Comparison of ENCODE assay signal across 28 cellular contexts in genomic region chr16:31440511-31441184, GRCh38. TPM values are rescaled to one million over a fixed set of nuclear protein-coding genes. Genes with fewer than 3 reads are reported as not detected.
A peak's percentile ranks its signal among the peaks of the same experiment; 100 is the strongest.
DNase-seq lines count a peak whose midpoint lies in the region; ATAC-seq and TF ChIP-seq lines count a peak whose summit lies in the region.
"Had no signal": no experiment of that assay in that cellular context is flagged by ENCODE, and none has a peak within 500 bp of the region (broad histone marks: within the 10 kb centered on the region; RNA-seq: fewer than 3 reads in every experiment).

No MANE protein-coding gene starts in this region.

- TF ChIP-seq CTCF in HEK293 (tag by site-specific recombination; IDR thresholded peaks at IDR 0.05), result no peak
- no peak for TF ChIP-seq CTCF in dorsolateral prefrontal cortex (IDR thresholded peaks at IDR 0.05 in 54 of 56, conservative IDR thresholded peaks at IDR 0.05 in 2 of 56; ENCODE audit: low read depth in 1 of 56, partially characterized antibody in 56 of 56)
- no peak for TF ChIP-seq CTCF in neural crest cell (conservative IDR thresholded peaks at IDR 0.05)

- H3K27me3 ChIP-seq in dorsolateral prefrontal cortex, result no peaks in the 10 kb centered on the region
- H3K27me3 ChIP-seq: pancreas had no signal

- no peaks in the 10 kb centered on the region for H3K36me3 ChIP-seq in HEK293 (ENCODE audit: control insufficient read depth in 2 of 2, insufficient read depth in 1 of 2, low read length in 2 of 2)
- H3K36me3 ChIP-seq: HAP-1, pancreas had no signal

- peaks cover 6% of the 10 kb centered on the region for H3K27me3 Mint-ChIP-seq in neural crest cell (ENCODE audit: low read depth)
- H3K27me3 Mint-ChIP-seq: activated CD4-positive, alpha-beta memory T cell treated with anti-CD3 and anti-CD28 coated beads for 36 hours; stimulated activated memory B cell treated with anti-CD40 and anti-IgM and Interleukin-4, amounts not matched to agents 10 μg/mL and 1 μg/mL and 100 μg/mL, for 72 hours had no signal

- peak; percentile 47 for DNase-seq in Ammon's horn (ENCODE audit: low spot score)
- peak in 2 of 10 donors; percentile 6 to 11 for DNase-seq in dorsolateral prefrontal cortex
- DNase-seq in neural crest cell (ENCODE audit: low read depth, low spot score), result no peak
- no peak for DNase-seq in NCI-H82 treated with DMSO at 0.1 percent for 48 hours (lab: John Stamatoyannopoulos, UW; ENCODE audit: unreplicated experiment)
- DNase-seq in cerebellar nuclear complex (lab: John Stamatoyannopoulos, UW), result no peak
- DNase-seq: activated CD4-positive, alpha-beta memory T cell treated with anti-CD3 and anti-CD28 coated beads for 36 hours; activated gamma-delta T cell; CD4-positive, CD25-positive, alpha-beta regulatory T cell; DMS153; GDM1; KBM-7; mesenchymal stem cell; MM.1S; naive B cell; NCI-H1436 treated with DMSO at 0.1 percent for 48 hours; NCI-H2171; NCI-H526; RPMI8226; stimulated activated CD4-positive, alpha-beta T cell treated with anti-CD3 and anti-CD28 coated beads, Interleukin-2, amount 100 ng/mL, for 24 hours; T1000 had no signal

- no peaks in the 10 kb centered on the region for H3K4me1 ChIP-seq in HEK293 (ENCODE audit: control insufficient read depth, insufficient read depth, low read length)
- H3K4me1 ChIP-seq: pancreas had no signal

- peaks cover 6% of the 10 kb centered on the region for H3K4me1 Mint-ChIP-seq in neural crest cell

- no peaks in the 10 kb centered on the region for H3K9me3 ChIP-seq in HEK293 (ENCODE audit: control insufficient read depth, insufficient read depth, low read depth, low read length)
- H3K9me3 ChIP-seq: HAP-1, pancreas had no signal

- ATAC-seq in HG03442 (IDR thresholded peaks at IDR 0.05; ENCODE audit: unreplicated experiment) (no peak), GM21390 (IDR thresholded peaks at IDR 0.05; ENCODE audit: unreplicated experiment) (no peak)
- ATAC-seq: pancreas; stimulated activated memory B cell treated with anti-CD40 and anti-IgM and Interleukin-4, amounts not matched to agents 10 μg/mL and 1 μg/mL and 100 μg/mL, for 72 hours had no signal

- H3K27ac ChIP-seq in HEK293 (ENCODE audit: extremely low read depth, low read depth, low read length), result no peak overlapping the region
- H3K27ac ChIP-seq in dorsolateral prefrontal cortex, result peak overlapping the region in 40 of 59 donors; percentile 2 to 73 (median 46)
- H3K27ac ChIP-seq: pancreas had no signal

- no peaks in the 10 kb centered on the region for H3K36me3 Mint-ChIP-seq in neural crest cell (ENCODE audit: low read depth)
- H3K36me3 Mint-ChIP-seq: activated CD4-positive, alpha-beta memory T cell treated with anti-CD3 and anti-CD28 coated beads for 36 hours; CD4-positive, CD25-positive, alpha-beta regulatory T cell; naive B cell; stimulated activated memory B cell treated with anti-CD40 and anti-IgM and Interleukin-4, amounts not matched to agents 10 μg/mL and 1 μg/mL and 100 μg/mL, for 72 hours had no signal

- no peaks in the 10 kb centered on the region for H3K9me3 Mint-ChIP-seq in neural crest cell
- H3K9me3 Mint-ChIP-seq: activated CD4-positive, alpha-beta memory T cell treated with anti-CD3 and anti-CD28 coated beads for 36 hours; CD4-positive, CD25-positive, alpha-beta regulatory T cell; naive B cell; stimulated activated memory B cell treated with anti-CD40 and anti-IgM and Interleukin-4, amounts not matched to agents 10 μg/mL and 1 μg/mL and 100 μg/mL, for 72 hours had no signal

- POLR2A ChIA-PET in HEK293 (lab: Yijun Ruan, JAX), result interaction anchor here (0.6 to 1.1 kb wide), 2 partner anchors 323 to 513 kb away, joined by 3 read pairs; partner anchors contain the start of gene KAT8

- H3K27ac Mint-ChIP-seq in neural crest cell (ENCODE audit: unreplicated experiment), result no peak overlapping the region
- H3K27ac Mint-ChIP-seq: activated CD4-positive, alpha-beta memory T cell treated with anti-CD3 and anti-CD28 coated beads for 36 hours; CD4-positive, CD25-positive, alpha-beta regulatory T cell; naive B cell; stimulated activated memory B cell treated with anti-CD40 and anti-IgM and Interleukin-4, amounts not matched to agents 10 μg/mL and 1 μg/mL and 100 μg/mL, for 72 hours had no signal

- H3K4me3 ChIP-seq in HEK293 (ENCODE audit: low read depth, low read length) (no peak overlapping the region), dorsolateral prefrontal cortex (no peak overlapping the region)
- H3K4me3 ChIP-seq: HAP-1, pancreas had no signal

- CTCF ChIA-PET in HEK293 (lab: Yijun Ruan, JAX), result interaction anchor here (0.6 to 1.5 kb wide), 5 partner anchors 11 to 455 kb away, joined by 3 to 6 read pairs (median 3); partner anchors contain the start of gene HSD3B7

- H3K4me3 Mint-ChIP-seq in neural crest cell, result peak overlapping the region; percentile 24
- H3K4me3 Mint-ChIP-seq: stimulated activated memory B cell treated with anti-CD40 and anti-IgM and Interleukin-4, amounts not matched to agents 10 μg/mL and 1 μg/mL and 100 μg/mL, for 72 hours had no signal

- intact Hi-C loops in dorsolateral prefrontal cortex (cut with DNase I), result loop anchor here in 1 of 2 donors (5.0 to 10.0 kb wide), 3 partner anchors 258 to 346 kb away; partner anchors contain the start of genes FUS and VKORC1

TF ChIP-seq in HEK293, 187 proteins besides CTCF, POLR2A, EP300 and RAD21:
- no peak for TF ChIP-seq ZNF223 (tag by site-specific recombination; IDR thresholded peaks at IDR 0.05)
- TF ChIP-seq ZNF280C (tag by site-specific recombination; IDR thresholded peaks at IDR 0.05), result no peak
- TF ChIP-seq ZNF626 (tag by site-specific recombination; IDR thresholded peaks at IDR 0.05), result no peak
- TF ChIP-seq ZBTB17 (tag by site-specific recombination; IDR thresholded peaks at IDR 0.05), result peak; percentile 80
- no peak for TF ChIP-seq YY2 (tag by site-specific recombination; IDR thresholded peaks at IDR 0.05)
- TF ChIP-seq INSM2 (tag by site-specific recombination; IDR thresholded peaks at IDR 0.05), result no peak
- no peak for TF ChIP-seq PRDM6 (tag by site-specific recombination; IDR thresholded peaks at IDR 0.05)

RNA-seq across cellular contexts. Expression of gene ZNF843, which starts 1.9 kb away (rescaled TPM):
- total RNA-seq in dorsolateral prefrontal cortex (1 to 10 TPM; 1.2 to 5.3 (median 2.9) TPM), neural crest cell (0.91 and 1.0 TPM in 2 replicates)
- total RNA-seq: HT-29 had no signal

RNA-seq across cellular contexts. Expression of gene COX6A2, which starts 12.5 kb away (rescaled TPM):
- total RNA-seq in dorsolateral prefrontal cortex (1 to 10 TPM in 10 of 120 experiments, not detected in 110; 1.2 to 2.2 (median 1.5) TPM), neural crest cell (not detected in 2 replicates)
- total RNA-seq: activated CD4-positive, alpha-beta memory T cell treated with anti-CD3 and anti-CD28 coated beads for 36 hours; bronchial epithelial cell; CD4-positive, CD25-positive, alpha-beta regulatory T cell; HT-29 had no signal

RNA-seq across cellular contexts. Expression of gene ARMC5, which starts 18.7 kb away (rescaled TPM):
- total RNA-seq in dorsolateral prefrontal cortex, result 10 to 100 TPM; 10.4 to 21.8 (median 15.2) TPM
- total RNA-seq in neural crest cell, result 11.8 and 12.3 TPM in 2 replicates

RNA-seq across cellular contexts. Expression of gene TGFB1I1, which starts 31.3 kb away (rescaled TPM):
- total RNA-seq in dorsolateral prefrontal cortex (10 to 100 TPM in 12 of 120 experiments, 1 to 10 TPM in 108; 1.7 to 19.5 (median 4.9) TPM), neural crest cell (7.2 and 8.8 TPM in 2 replicates)

RNA-seq across cellular contexts. Expression of gene SLC5A2, which starts 42.3 kb away (rescaled TPM):
- total RNA-seq in dorsolateral prefrontal cortex (1 to 10 TPM in 5 of 120 experiments, under 1 TPM in 48, not detected in 67; 0.17 to 1.8 (median 0.48) TPM), neural crest cell (not detected in 2 replicates)
